ENCODE assay signal across 20 cellular contexts in the genomic region with DNA sequence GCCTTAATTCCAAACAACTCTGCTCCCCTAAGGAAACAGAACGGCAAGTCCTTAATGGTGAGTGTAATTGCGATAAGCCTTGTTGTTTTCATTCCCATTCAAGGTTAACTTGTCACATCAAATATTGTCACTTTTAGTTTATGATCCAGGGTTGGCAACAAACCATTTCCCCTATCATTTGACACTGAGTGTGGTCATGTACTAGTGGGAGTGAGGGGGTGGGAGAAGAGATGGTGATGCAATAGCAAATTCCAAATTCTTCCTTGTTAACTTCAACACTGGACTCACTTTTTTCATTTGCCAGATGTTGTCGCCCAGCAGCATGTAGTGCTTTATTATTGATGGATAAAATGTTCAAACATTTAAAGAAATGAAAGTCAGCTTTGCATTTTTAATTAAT.
DNase-seq lines count a peak whose midpoint lies in the region; ATAC-seq and TF ChIP-seq lines count a peak whose summit lies in the region.
"Had no signal": no experiment of that assay in that cellular context is flagged by ENCODE, and none has a peak within 500 bp of the region (broad histone marks: within the 10 kb centered on the region; RNA-seq: fewer than 3 reads in every experiment).

No MANE protein-coding gene starts in this region.

- intact Hi-C loops in sciatic nerve (cut with DNase I) (no loop called here), tibial artery (cut with DNase I; ENCODE audit: low total_unique reads) (no loop called here)

- H3K27me3 Mint-ChIP-seq in activated CD4-positive, alpha-beta T cell treated with anti-CD3 and anti-CD28 coated beads, Interleukin-2, amount 10 ng/mL, durations not matched to agents 7 days and 5 days: peaks cover 9% of the 10 kb centered on the region

- peaks cover 0 to 10% (median 4%) of the 10 kb centered on the region in 3 donors for H3K9me3 ChIP-seq in tibial artery
- H3K9me3 ChIP-seq: MG63 had no signal

- peaks cover 0 to 10% (median 0%) of the 10 kb centered on the region in 4 donors for H3K4me1 ChIP-seq in tibial artery

- no peak overlapping the region for H3K27ac ChIP-seq in tibial artery

- no peaks in the 10 kb centered on the region for H3K36me3 Mint-ChIP-seq in activated CD4-positive, alpha-beta T cell treated with anti-CD3 and anti-CD28 coated beads, Interleukin-2, amount 10 ng/mL, durations not matched to agents 7 days and 5 days (ENCODE audit: low read depth)
- H3K36me3 Mint-ChIP-seq: IgD-negative memory B cell, T-cell had no signal

- peak; percentile 51 for ATAC-seq in sciatic nerve
- ATAC-seq: SK-N-SH treated with all-trans-retinoic acid at 6 μM for 48 hours, T-cell had no signal

- no peak overlapping the region for H3K4me3 Mint-ChIP-seq in activated CD4-positive, alpha-beta T cell treated with anti-CD3 and anti-CD28 coated beads, Interleukin-2, amount 10 ng/mL, durations not matched to agents 7 days and 5 days
- H3K4me3 Mint-ChIP-seq: H9, IgD-negative memory B cell, T-cell had no signal

- H3K9me3 Mint-ChIP-seq in activated CD4-positive, alpha-beta T cell treated with anti-CD3 and anti-CD28 coated beads, Interleukin-2, amount 10 ng/mL, durations not matched to agents 7 days and 5 days: peaks cover 3% of the 10 kb centered on the region

- H3K4me1 Mint-ChIP-seq in activated CD4-positive, alpha-beta T cell treated with anti-CD3 and anti-CD28 coated beads, Interleukin-2, amount 10 ng/mL, durations not matched to agents 7 days and 5 days: no peaks in the 10 kb centered on the region
- H3K4me1 Mint-ChIP-seq: IgD-negative memory B cell, T-cell had no signal

- H3K4me3 ChIP-seq in fibroblast of mammary gland (ENCODE audit: control insufficient read depth, low read depth, low read length): no peak overlapping the region
- no peak overlapping the region for H3K4me3 ChIP-seq in tibial artery
- H3K4me3 ChIP-seq: MG63 had no signal

- no peaks in the 10 kb centered on the region for H3K27me3 ChIP-seq in tibial artery
- H3K27me3 ChIP-seq: MG63 had no signal

- H3K27ac Mint-ChIP-seq in activated CD4-positive, alpha-beta T cell treated with anti-CD3 and anti-CD28 coated beads, Interleukin-2, amount 10 ng/mL, durations not matched to agents 7 days and 5 days: no peak overlapping the region
- H3K27ac Mint-ChIP-seq: H9, IgD-negative memory B cell, T-cell had no signal

- POLR2A ChIA-PET in activated CD4-positive, alpha-beta T cell treated with anti-CD3 and anti-CD28 coated beads, Interleukin-2, amount 10 ng/mL, durations not matched to agents 7 days and 5 days (lab: Charles Lee): no interaction called here

- no peak for TF ChIP-seq CTCF in fibroblast of mammary gland (conservative IDR thresholded peaks at IDR 0.05; ENCODE audit: control insufficient read depth, insufficient read depth, low read depth, low read length)
- no peak for TF ChIP-seq CTCF in tibial artery (IDR thresholded peaks at IDR 0.05)

- DNase-seq in NCI-H748 (lab: John Stamatoyannopoulos, UW; ENCODE audit: unreplicated experiment) (peak; percentile 48), NCI-H748 treated with DMSO at 0.1 percent for 48 hours (lab: John Stamatoyannopoulos, UW) (no peak), NCI-H69 (lab: John Stamatoyannopoulos, UW) (peak; percentile 52), fibroblast of mammary gland (ENCODE audit: low read depth) (peak; percentile 1), sciatic nerve (ENCODE audit: low spot score) (no peak), tibial artery (no peak), HUDEP-2 (lab: John Stamatoyannopoulos, UW; ENCODE audit: unreplicated experiment in 76 of 76) (no peak)
- no peak for DNase-seq in activated CD4-positive, alpha-beta T cell treated with anti-CD3 and anti-CD28 coated beads, Interleukin-2, amount 10 ng/mL, durations not matched to agents 7 days and 5 days
- DNase-seq: C1 segment of cervical spinal cord, H9, Kasumi-1, MG63, NCI-H1092, NCI-H187 treated with DMSO at 0.1 percent for 48 hours, NCI-H345, NCI-H526, SHP77 treated with DMSO at 0.1 percent for 48 hours, T-cell had no signal

- no peaks in the 10 kb centered on the region for H3K36me3 ChIP-seq in tibial artery
- H3K36me3 ChIP-seq: MG63 had no signal

- CTCF ChIA-PET in activated CD4-positive, alpha-beta T cell treated with anti-CD3 and anti-CD28 coated beads, Interleukin-2, amount 10 ng/mL, durations not matched to agents 7 days and 5 days (lab: Charles Lee): no interaction called here

Comparison
In these comparisons a context has a peak if more than half of its experiments do, and no peak if none do; other contexts are left out.
1. DNase-seq: peak in NCI-H748 (single experiment), NCI-H69 (single experiment) and fibroblast of mammary gland (single experiment); none in NCI-H748 treated with DMSO at 0.1 percent for 48 hours (single experiment), sciatic nerve (single experiment), tibial artery (0 of 2), HUDEP-2 (0 of 76) and activated CD4-positive, alpha-beta T cell treated with anti-CD3 and anti-CD28 coated beads, Interleukin-2, amount 10 ng/mL, durations not matched to agents 7 days and 5 days (single experiment).